Comparison of ENCODE assay signal across 8 cellular contexts in the genomic region with DNA sequence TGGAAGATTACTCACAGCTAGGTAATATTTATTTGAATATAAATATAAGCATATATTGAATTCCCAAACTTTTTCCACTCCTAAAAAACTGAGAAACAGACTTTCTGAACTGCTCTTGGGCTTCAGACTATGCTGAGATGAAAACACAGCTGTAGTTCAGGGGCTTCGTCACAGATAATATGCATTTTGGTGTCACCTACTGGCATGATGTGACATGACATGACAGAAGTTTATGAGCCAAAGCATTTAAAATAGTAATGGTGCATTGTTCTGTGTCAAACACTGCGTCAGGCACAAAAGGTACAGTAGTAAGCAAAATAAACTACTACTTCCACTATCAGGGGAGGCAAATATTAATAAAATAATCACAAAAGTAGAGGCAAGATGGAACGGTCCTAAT.
DNase-seq lines count a peak whose midpoint lies in the region; ATAC-seq, FAIRE-seq and TF ChIP-seq lines count a peak whose summit lies in the region.

No MANE protein-coding gene starts in this region.

- FAIRE-seq in GM12891 (lab: Jason Lieb, UNC) (peak; percentile 43), bronchial epithelial cell (lab: Jason Lieb, UNC) (no peak)

- TF ChIP-seq POLR2A in GM12891 (IDR thresholded peaks at IDR 0.05; ENCODE audit: low read depth, low read length) (no peak), gastroesophageal sphincter (IDR thresholded peaks at IDR 0.05) (no peak)

- H3K27ac ChIP-seq in AG04450 (ENCODE audit: low read depth, low read length): no peak overlapping the region
- no peak overlapping the region for H3K27ac ChIP-seq in gastroesophageal sphincter

- CTCF ChIA-PET in AG04450 (lab: Charles Lee): interaction anchor here (0.6 to 4.0 kb wide), 14 partner anchors 9 to 303 kb away, joined by 3 to 23 read pairs (median 4); no protein-coding TSS in a partner anchor

- POLR2A ChIA-PET in AG04450 (lab: Yijun Ruan, JAX): interaction anchor here (0.6 kb wide), 1 partner anchor 167 kb away, joined by 3 read pairs; no protein-coding TSS in a partner anchor

- 17 to 35% methylated on average over 3 of the region's 3 CpGs for WGBS in gastroesophageal sphincter (ENCODE audit: low coverage in 1 of 2), 2 donors

- peaks cover 0 to 15% (median 5%) of the 10 kb centered on the region in 3 donors for H3K4me1 ChIP-seq in gastroesophageal sphincter

- H3K4me3 ChIP-seq in AG04450 (ENCODE audit: low read depth, low read length): no peak overlapping the region
- no peak overlapping the region for H3K4me3 ChIP-seq in bronchial epithelial cell (ENCODE audit: low read depth, low read length)
- H3K4me3 ChIP-seq in gastroesophageal sphincter: no peak overlapping the region

- no peaks in the 10 kb centered on the region for H3K9me3 ChIP-seq in AG04450 (ENCODE audit: control insufficient read depth, insufficient read depth, low read length)
- no peaks in the 10 kb centered on the region for H3K9me3 ChIP-seq in gastroesophageal sphincter

- ATAC-seq in HG02870 (IDR thresholded peaks at IDR 0.05; ENCODE audit: unreplicated experiment): peak; percentile 87
- no peak for ATAC-seq in gastroesophageal sphincter

- H3K27me3 ChIP-seq in AG04450 (ENCODE audit: control insufficient read depth, insufficient read depth, low read length): no peaks in the 10 kb centered on the region
- no peaks in the 10 kb centered on the region for H3K27me3 ChIP-seq in bronchial epithelial cell (ENCODE audit: control insufficient read depth, insufficient read depth, low read length)
- no peaks in the 10 kb centered on the region for H3K27me3 ChIP-seq in gastroesophageal sphincter

- no peaks in the 10 kb centered on the region for H3K36me3 ChIP-seq in bronchial epithelial cell (ENCODE audit: control insufficient read depth, insufficient read depth, low read length)
- no peaks in the 10 kb centered on the region for H3K36me3 ChIP-seq in gastroesophageal sphincter

- no peak for DNase-seq in AG04450 (ENCODE audit: low read depth, low spot score)
- DNase-seq in GM12891 (ENCODE audit: insufficient read length, low spot score): peak; percentile 3
- DNase-seq in NCI-H524 treated with DMSO at 0.1 percent for 48 hours (lab: John Stamatoyannopoulos, UW): peak; percentile 3
- DNase-seq in bronchial epithelial cell (ENCODE audit: low read depth): peak; percentile 45
- DNase-seq in mucosa of gallbladder (ENCODE audit: low spot score): peak; percentile 36
- DNase-seq in stimulated activated CD4-positive, alpha-beta T cell treated with anti-CD3 and anti-CD28 coated beads, Interleukin-4, amount 100 ng/mL, for 24 hours: no peak

- no peak for TF ChIP-seq EP300 in gastroesophageal sphincter (IDR thresholded peaks at IDR 0.05)

- peak; percentile 30; the same call in 1 of the 2 replicates for TF ChIP-seq CTCF in AG04450 (IDR thresholded peaks at IDR 0.05; ENCODE audit: low read depth, low read length)
- TF ChIP-seq CTCF in bronchial epithelial cell (IDR thresholded peaks at IDR 0.05; ENCODE audit: insufficient read depth, low read length, severe bottlenecking): peak; percentile 35
- peak in 2 of 4 experiments; percentile 22 to 23 for TF ChIP-seq CTCF in gastroesophageal sphincter (IDR thresholded peaks at IDR 0.05)

TF ChIP-seq in GM12891, 5 proteins besides CTCF, POLR2A, EP300 and RAD21:
- TF ChIP-seq POU2F2 (IDR thresholded peaks at IDR 0.05; ENCODE audit: low read depth, low read length) (no peak), TAF1 (IDR thresholded peaks at IDR 0.05; ENCODE audit: low read depth, low read length) (no peak), PAX5 (IDR thresholded peaks at IDR 0.05; ENCODE audit: insufficient read depth, low read length, severe bottlenecking) (no peak), SPI1 (IDR thresholded peaks at IDR 0.05; ENCODE audit: low read depth, low read length) (no peak), POLR2AphosphoS5 (IDR thresholded peaks at IDR 0.05; ENCODE audit: low read depth, low read length) (no peak)

Comparison
In these comparisons a context has a peak if more than half of its experiments do, and no peak if none do; other contexts are left out.
1. DNase-seq: peak in GM12891 (single experiment), NCI-H524 treated with DMSO at 0.1 percent for 48 hours (single experiment), bronchial epithelial cell (single experiment) and mucosa of gallbladder (single experiment); none in AG04450 (single experiment) and stimulated activated CD4-positive, alpha-beta T cell treated with anti-CD3 and anti-CD28 coated beads, Interleukin-4, amount 100 ng/mL, for 24 hours (single experiment).